ENCODE assay signal across 1 cellular context in genomic region chr4:109559983-109560686, GRCh38.
TF ChIP-seq lines count a peak whose summit lies in the region.

A gene with protein sequence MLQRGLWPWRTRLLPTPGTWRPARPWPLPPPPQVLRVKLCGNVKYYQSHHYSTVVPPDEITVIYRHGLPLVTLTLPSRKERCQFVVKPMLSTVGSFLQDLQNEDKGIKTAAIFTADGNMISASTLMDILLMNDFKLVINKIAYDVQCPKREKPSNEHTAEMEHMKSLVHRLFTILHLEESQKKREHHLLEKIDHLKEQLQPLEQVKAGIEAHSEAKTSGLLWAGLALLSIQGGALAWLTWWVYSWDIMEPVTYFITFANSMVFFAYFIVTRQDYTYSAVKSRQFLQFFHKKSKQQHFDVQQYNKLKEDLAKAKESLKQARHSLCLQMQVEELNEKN (plus strand): TSS chr4:109560246. CDS start chr4:109560338, 92 bp downstream.

TF ChIP-seq in GM12878, 131 proteins besides CTCF, POLR2A, EP300 and RAD21 (continued from another document and continues in another):
- TF ChIP-seq IRF3 (IDR thresholded peaks at IDR 0.05): no peak
- TF ChIP-seq CEBPB (IDR thresholded peaks at IDR 0.05; ENCODE audit: borderline replicate concordance in 1 of 2, low read depth in 2 of 2, low read length in 2 of 2): no peak
- peak; percentile 61 for TF ChIP-seq POLR2AphosphoS5 (IDR thresholded peaks at IDR 0.05; ENCODE audit: low read length)
- TF ChIP-seq NR2F1 (conservative IDR thresholded peaks at IDR 0.05): peak; percentile 84
- no peak for TF ChIP-seq MTA3 (IDR thresholded peaks at IDR 0.05; ENCODE audit: borderline replicate concordance, low read length)
- TF ChIP-seq, protein P1, sequence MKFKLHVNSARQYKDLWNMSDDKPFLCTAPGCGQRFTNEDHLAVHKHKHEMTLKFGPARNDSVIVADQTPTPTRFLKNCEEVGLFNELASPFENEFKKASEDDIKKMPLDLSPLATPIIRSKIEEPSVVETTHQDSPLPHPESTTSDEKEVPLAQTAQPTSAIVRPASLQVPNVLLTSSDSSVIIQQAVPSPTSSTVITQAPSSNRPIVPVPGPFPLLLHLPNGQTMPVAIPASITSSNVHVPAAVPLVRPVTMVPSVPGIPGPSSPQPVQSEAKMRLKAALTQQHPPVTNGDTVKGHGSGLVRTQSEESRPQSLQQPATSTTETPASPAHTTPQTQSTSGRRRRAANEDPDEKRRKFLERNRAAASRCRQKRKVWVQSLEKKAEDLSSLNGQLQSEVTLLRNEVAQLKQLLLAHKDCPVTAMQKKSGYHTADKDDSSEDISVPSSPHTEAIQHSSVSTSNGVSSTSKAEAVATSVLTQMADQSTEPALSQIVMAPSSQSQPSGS (IDR thresholded peaks at IDR 0.05; ENCODE audit: low read length): no peak
- no peak for TF ChIP-seq EED (IDR thresholded peaks at IDR 0.05; ENCODE audit: low read depth)
- no peak for TF ChIP-seq CBX3 (IDR thresholded peaks at IDR 0.05; ENCODE audit: borderline replicate concordance, low read depth)
- TF ChIP-seq SPI1 (IDR thresholded peaks at IDR 0.05; ENCODE audit: borderline replicate concordance, insufficient read depth, low read depth, low read length): no peak
- no peak for TF ChIP-seq ZNF207 (IDR thresholded peaks at IDR 0.05; ENCODE audit: borderline replicate concordance)
- TF ChIP-seq RB1 (IDR thresholded peaks at IDR 0.05; ENCODE audit: borderline replicate concordance): peak; percentile 40; the same call in 1 of the 2 replicates
- no peak for TF ChIP-seq FOXM1 (IDR thresholded peaks at IDR 0.05; ENCODE audit: low read depth, low read length)
- peak; percentile 92 for TF ChIP-seq ZNF384 (IDR thresholded peaks at IDR 0.05; ENCODE audit: borderline replicate concordance, low read depth, low read length)
- TF ChIP-seq SMAD1 (IDR thresholded peaks at IDR 0.05; ENCODE audit: low read depth, partially characterized antibody): no peak
- peak; percentile 61; the same call in 1 of the 2 replicates for TF ChIP-seq CBX5 (IDR thresholded peaks at IDR 0.05; ENCODE audit: low read depth)
- no peak for TF ChIP-seq NRF1 (conservative IDR thresholded peaks at IDR 0.05; ENCODE audit: low read depth, low read length)
- TF ChIP-seq ZNF274 (IDR thresholded peaks at IDR 0.05; ENCODE audit: insufficient read depth, insufficient read length): no peak
- TF ChIP-seq MEF2B (IDR thresholded peaks at IDR 0.05; ENCODE audit: partially characterized antibody, poor library complexity, severe bottlenecking): no peak
- TF ChIP-seq BACH1 (IDR thresholded peaks at IDR 0.05; ENCODE audit: borderline replicate concordance): peak; percentile 78; the same call in 1 of the 2 replicates
- TF ChIP-seq MTA2 (IDR thresholded peaks at IDR 0.05; ENCODE audit: low read depth): no peak
- TF ChIP-seq ASH2L (IDR thresholded peaks at IDR 0.05; ENCODE audit: borderline replicate concordance, low read depth): peak; percentile 20; the same call in 1 of the 2 replicates
- TF ChIP-seq NR2C2 (IDR thresholded peaks at IDR 0.05; ENCODE audit: borderline replicate concordance, control insufficient read depth, insufficient read length, low read depth): no peak
- no peak for TF ChIP-seq ESRRA (IDR thresholded peaks at IDR 0.05; ENCODE audit: low read length)
- TF ChIP-seq IRF4 (IDR thresholded peaks at IDR 0.05; ENCODE audit: low read depth, low read length): no peak
- TF ChIP-seq RELA (IDR thresholded peaks at IDR 0.05; ENCODE audit: borderline replicate concordance, partially characterized antibody): no peak
- TF ChIP-seq, protein P2, sequence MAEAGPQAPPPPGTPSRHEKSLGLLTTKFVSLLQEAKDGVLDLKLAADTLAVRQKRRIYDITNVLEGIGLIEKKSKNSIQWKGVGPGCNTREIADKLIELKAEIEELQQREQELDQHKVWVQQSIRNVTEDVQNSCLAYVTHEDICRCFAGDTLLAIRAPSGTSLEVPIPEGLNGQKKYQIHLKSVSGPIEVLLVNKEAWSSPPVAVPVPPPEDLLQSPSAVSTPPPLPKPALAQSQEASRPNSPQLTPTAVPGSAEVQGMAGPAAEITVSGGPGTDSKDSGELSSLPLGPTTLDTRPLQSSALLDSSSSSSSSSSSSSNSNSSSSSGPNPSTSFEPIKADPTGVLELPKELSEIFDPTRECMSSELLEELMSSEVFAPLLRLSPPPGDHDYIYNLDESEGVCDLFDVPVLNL (IDR thresholded peaks at IDR 0.05; ENCODE audit: low read depth, low read length): no peak
- no peak for TF ChIP-seq ZZZ3 (IDR thresholded peaks at IDR 0.05; ENCODE audit: control insufficient read depth, insufficient read length, low read depth)
- TF ChIP-seq MYC (IDR thresholded peaks at IDR 0.05; ENCODE audit: insufficient read depth, insufficient read length, insufficient replicate concordance, low read length, severe bottlenecking): no peak
- no peak for TF ChIP-seq SUZ12 (IDR thresholded peaks at IDR 0.05; ENCODE audit: unreplicated experiment)
- TF ChIP-seq JUND (IDR thresholded peaks at IDR 0.05; ENCODE audit: low read depth, low read length): no peak
- TF ChIP-seq YY1 (IDR thresholded peaks at IDR 0.05; ENCODE audit: low read depth, low read length): no peak
- TF ChIP-seq, protein P3, sequence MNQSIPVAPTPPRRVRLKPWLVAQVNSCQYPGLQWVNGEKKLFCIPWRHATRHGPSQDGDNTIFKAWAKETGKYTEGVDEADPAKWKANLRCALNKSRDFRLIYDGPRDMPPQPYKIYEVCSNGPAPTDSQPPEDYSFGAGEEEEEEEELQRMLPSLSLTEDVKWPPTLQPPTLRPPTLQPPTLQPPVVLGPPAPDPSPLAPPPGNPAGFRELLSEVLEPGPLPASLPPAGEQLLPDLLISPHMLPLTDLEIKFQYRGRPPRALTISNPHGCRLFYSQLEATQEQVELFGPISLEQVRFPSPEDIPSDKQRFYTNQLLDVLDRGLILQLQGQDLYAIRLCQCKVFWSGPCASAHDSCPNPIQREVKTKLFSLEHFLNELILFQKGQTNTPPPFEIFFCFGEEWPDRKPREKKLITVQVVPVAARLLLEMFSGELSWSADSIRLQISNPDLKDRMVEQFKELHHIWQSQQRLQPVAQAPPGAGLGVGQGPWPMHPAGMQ (IDR thresholded peaks at IDR 0.05; ENCODE audit: borderline replicate concordance): no peak
- TF ChIP-seq, protein P4, sequence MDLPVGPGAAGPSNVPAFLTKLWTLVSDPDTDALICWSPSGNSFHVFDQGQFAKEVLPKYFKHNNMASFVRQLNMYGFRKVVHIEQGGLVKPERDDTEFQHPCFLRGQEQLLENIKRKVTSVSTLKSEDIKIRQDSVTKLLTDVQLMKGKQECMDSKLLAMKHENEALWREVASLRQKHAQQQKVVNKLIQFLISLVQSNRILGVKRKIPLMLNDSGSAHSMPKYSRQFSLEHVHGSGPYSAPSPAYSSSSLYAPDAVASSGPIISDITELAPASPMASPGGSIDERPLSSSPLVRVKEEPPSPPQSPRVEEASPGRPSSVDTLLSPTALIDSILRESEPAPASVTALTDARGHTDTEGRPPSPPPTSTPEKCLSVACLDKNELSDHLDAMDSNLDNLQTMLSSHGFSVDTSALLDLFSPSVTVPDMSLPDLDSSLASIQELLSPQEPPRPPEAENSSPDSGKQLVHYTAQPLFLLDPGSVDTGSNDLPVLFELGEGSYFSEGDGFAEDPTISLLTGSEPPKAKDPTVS (IDR thresholded peaks at IDR 0.05; ENCODE audit: low read depth, low read length): no peak
- TF ChIP-seq NR2C1 (IDR thresholded peaks at IDR 0.05): no peak
- TF ChIP-seq ZNF687 (IDR thresholded peaks at IDR 0.05): peak; percentile 42; the same call in 1 of the 2 replicates
- no peak for TF ChIP-seq BRCA1 (IDR thresholded peaks at IDR 0.05; ENCODE audit: low read depth, low read length)
- no peak for TF ChIP-seq SMAD5 (IDR thresholded peaks at IDR 0.05; ENCODE audit: low read depth)
- peak; percentile 25 to 63; a peak in 3 of 4 replicates for TF ChIP-seq BHLHE40 (IDR thresholded peaks at IDR 0.05; ENCODE audit: borderline replicate concordance in 1 of 2, low read depth in 2 of 2, low read length in 1 of 2)
- TF ChIP-seq, protein P5, sequence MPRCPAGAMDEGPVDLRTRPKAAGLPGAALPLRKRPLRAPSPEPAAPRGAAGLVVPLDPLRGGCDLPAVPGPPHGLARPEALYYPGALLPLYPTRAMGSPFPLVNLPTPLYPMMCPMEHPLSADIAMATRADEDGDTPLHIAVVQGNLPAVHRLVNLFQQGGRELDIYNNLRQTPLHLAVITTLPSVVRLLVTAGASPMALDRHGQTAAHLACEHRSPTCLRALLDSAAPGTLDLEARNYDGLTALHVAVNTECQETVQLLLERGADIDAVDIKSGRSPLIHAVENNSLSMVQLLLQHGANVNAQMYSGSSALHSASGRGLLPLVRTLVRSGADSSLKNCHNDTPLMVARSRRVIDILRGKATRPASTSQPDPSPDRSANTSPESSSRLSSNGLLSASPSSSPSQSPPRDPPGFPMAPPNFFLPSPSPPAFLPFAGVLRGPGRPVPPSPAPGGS (IDR thresholded peaks at IDR 0.05; ENCODE audit: borderline replicate concordance, insufficient read depth, low read depth, low read length, poor library complexity, severe bottlenecking): no peak
- no peak for TF ChIP-seq USF1 (IDR thresholded peaks at IDR 0.05; ENCODE audit: borderline replicate concordance, extremely low read length, insufficient read depth, low read depth, low read length)
- no peak for TF ChIP-seq HDAC2 (IDR thresholded peaks at IDR 0.05)
- no peak for TF ChIP-seq CEBPZ (IDR thresholded peaks at IDR 0.05; ENCODE audit: low read depth, low read length)
- TF ChIP-seq ETV6 (conservative IDR thresholded peaks at IDR 0.05 in 1 of 2, IDR thresholded peaks at IDR 0.05 in 1 of 2; ENCODE audit: borderline replicate concordance in 1 of 2, low read depth in 1 of 2): no peak
- TF ChIP-seq ZBED1 (IDR thresholded peaks at IDR 0.05; ENCODE audit: borderline replicate concordance): no peak
- TF ChIP-seq, protein P6, sequence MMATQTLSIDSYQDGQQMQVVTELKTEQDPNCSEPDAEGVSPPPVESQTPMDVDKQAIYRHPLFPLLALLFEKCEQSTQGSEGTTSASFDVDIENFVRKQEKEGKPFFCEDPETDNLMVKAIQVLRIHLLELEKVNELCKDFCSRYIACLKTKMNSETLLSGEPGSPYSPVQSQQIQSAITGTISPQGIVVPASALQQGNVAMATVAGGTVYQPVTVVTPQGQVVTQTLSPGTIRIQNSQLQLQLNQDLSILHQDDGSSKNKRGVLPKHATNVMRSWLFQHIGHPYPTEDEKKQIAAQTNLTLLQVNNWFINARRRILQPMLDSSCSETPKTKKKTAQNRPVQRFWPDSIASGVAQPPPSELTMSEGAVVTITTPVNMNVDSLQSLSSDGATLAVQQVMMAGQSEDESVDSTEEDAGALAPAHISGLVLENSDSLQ (IDR thresholded peaks at IDR 0.05): no peak
